13 cellular contexts compared by ENCODE assay signal in genomic region chr10:78752251-78752650, GRCh38.
"Had no signal": no experiment of that assay in that cellular context is flagged by ENCODE, and none has a peak within 500 bp of the region (broad histone marks: within the 10 kb centered on the region; RNA-seq: fewer than 3 reads in every experiment).

No MANE protein-coding gene starts in this region.

- ATAC-seq: effector memory CD8-positive, alpha-beta T cell; naive thymus-derived CD4-positive, alpha-beta T cell had no signal

- H2AFZ ChIP-seq: hepatocyte had no signal

- H3K27ac ChIP-seq: epithelial cell of prostate, hepatocyte, right atrium auricular region, sigmoid colon, skin epidermis had no signal

- H3K36me3 Mint-ChIP-seq: naive thymus-derived CD4-positive, alpha-beta T cell had no signal

- H3K27ac Mint-ChIP-seq: dendritic cell treated with granulocyte-macrophage colony-stimulating factor and Interleukin-4, amounts not matched to agents 40 ng/mL and 50 ng/mL, for 4 days; effector memory CD8-positive, alpha-beta T cell had no signal

- H3K9me3 Mint-ChIP-seq: effector memory CD8-positive, alpha-beta T cell; naive thymus-derived CD4-positive, alpha-beta T cell had no signal

- DNase-seq: effector memory CD8-positive, alpha-beta T cell; foreskin melanocyte; head of caudate nucleus; naive thymus-derived CD4-positive, alpha-beta T cell; sigmoid colon; stimulated activated CD4-positive, alpha-beta T cell treated with anti-CD3 and anti-CD28 coated beads, Interleukin-12 subunit alpha, Interleukin-12 subunit beta, amount 100 ng/mL, for 4 hours; stimulated activated naive CD4-positive, alpha-beta T cell; trophoblast cell had no signal

- H3K36me3 ChIP-seq: right atrium auricular region, sigmoid colon had no signal

- H3K27me3 ChIP-seq: hepatocyte, right atrium auricular region, sigmoid colon had no signal

- H3K9me3 ChIP-seq: right atrium auricular region, sigmoid colon had no signal

- H3K4me3 Mint-ChIP-seq: dendritic cell treated with granulocyte-macrophage colony-stimulating factor and Interleukin-4, amounts not matched to agents 40 ng/mL and 50 ng/mL, for 4 days; effector memory CD8-positive, alpha-beta T cell; naive thymus-derived CD4-positive, alpha-beta T cell had no signal

- H3K4me3 ChIP-seq: hepatocyte, right atrium auricular region, sigmoid colon, skin epidermis had no signal

- H3K4me2 ChIP-seq: hepatocyte had no signal
